In genomic region chr6:108699290-108700041, GRCh38 we compare ENCODE assay signal across 1 cellular context.
A peak's percentile ranks its signal among the peaks of the same experiment; 100 is the strongest.
TF ChIP-seq lines count a peak whose summit lies in the region.

No MANE protein-coding gene starts in this region.

TF ChIP-seq in HEK293, 187 proteins besides CTCF, POLR2A, EP300 and RAD21 (continued from another document and continues in another):
- TF ChIP-seq TSHZ1 (tag by site-specific recombination; IDR thresholded peaks at IDR 0.05; ENCODE audit: borderline replicate concordance), result no peak
- TF ChIP-seq ZNF843 (tag by site-specific recombination; IDR thresholded peaks at IDR 0.05), result no peak
- TF ChIP-seq ZNF473 (tag by site-specific recombination; IDR thresholded peaks at IDR 0.05), result no peak
- TF ChIP-seq ZNF664 (tag by site-specific recombination; IDR thresholded peaks at IDR 0.05), result no peak
- no peak for TF ChIP-seq ZFP37 (tag by site-specific recombination; IDR thresholded peaks at IDR 0.05)
- no peak for TF ChIP-seq ZNF140 (tag by site-specific recombination; IDR thresholded peaks at IDR 0.05)
- no peak for TF ChIP-seq ZNF148 (tag by site-specific recombination; IDR thresholded peaks at IDR 0.05; ENCODE audit: borderline replicate concordance)
- TF ChIP-seq ZNF37A (tag by site-specific recombination; IDR thresholded peaks at IDR 0.05), result no peak
- TF ChIP-seq ZNF335 (tag by site-specific recombination; conservative IDR thresholded peaks at IDR 0.05), result no peak
- no peak for TF ChIP-seq ZBTB10 (tag by site-specific recombination; IDR thresholded peaks at IDR 0.05)
- no peak for TF ChIP-seq ZNF530 (tag by site-specific recombination; IDR thresholded peaks at IDR 0.05; ENCODE audit: low read depth)
- no peak for TF ChIP-seq ZNF677 (tag by site-specific recombination; IDR thresholded peaks at IDR 0.05)
- no peak for TF ChIP-seq KLF10 (tag by site-specific recombination; IDR thresholded peaks at IDR 0.05)
- TF ChIP-seq BCL6B (tag by site-specific recombination; IDR thresholded peaks at IDR 0.05), result 0 out of 2 replicates have a peak, but pooled peaks have one; percentile 24
- no peak for TF ChIP-seq ZBTB26 (tag by site-specific recombination; optimal IDR thresholded peaks at IDR 0.05)
- no peak for TF ChIP-seq ZNF132 (tag by site-specific recombination; IDR thresholded peaks at IDR 0.05; ENCODE audit: borderline replicate concordance)
- TF ChIP-seq ZNF600 (tag by site-specific recombination; IDR thresholded peaks at IDR 0.05), result no peak
- TF ChIP-seq ZNF560 (tag by site-specific recombination; IDR thresholded peaks at IDR 0.05; ENCODE audit: borderline replicate concordance), result no peak
- TF ChIP-seq ZNF2 (tag by site-specific recombination; IDR thresholded peaks at IDR 0.05), result no peak
- no peak for TF ChIP-seq ZNF580 (tag by site-specific recombination; IDR thresholded peaks at IDR 0.05)
- TF ChIP-seq RBAK (tag by site-specific recombination; IDR thresholded peaks at IDR 0.05), result no peak
- TF ChIP-seq ZNF10 (tag by site-specific recombination; IDR thresholded peaks at IDR 0.05), result no peak
- TF ChIP-seq ZNF837 (tag by site-specific recombination; IDR thresholded peaks at IDR 0.05), result no peak
- no peak for TF ChIP-seq ZNF558 (tag by site-specific recombination; IDR thresholded peaks at IDR 0.05)
- no peak for TF ChIP-seq ZNF16 (tag by site-specific recombination; IDR thresholded peaks at IDR 0.05; ENCODE audit: low read depth)
- TF ChIP-seq ZNF24 (tag by site-specific recombination; IDR thresholded peaks at IDR 0.05), result no peak
- TF ChIP-seq ZNF394 (tag by site-specific recombination; IDR thresholded peaks at IDR 0.05; ENCODE audit: borderline replicate concordance), result no peak
- TF ChIP-seq INSM2 (tag by site-specific recombination; IDR thresholded peaks at IDR 0.05), result no peak
- no peak for TF ChIP-seq OVOL3 (tag by site-specific recombination; IDR thresholded peaks at IDR 0.05)
- no peak for TF ChIP-seq ZNF157 (tag by site-specific recombination; IDR thresholded peaks at IDR 0.05)
- no peak for TF ChIP-seq ZNF621 (tag by site-specific recombination; IDR thresholded peaks at IDR 0.05)
- no peak for TF ChIP-seq ZNF701 (tag by site-specific recombination; IDR thresholded peaks at IDR 0.05)
- TF ChIP-seq ZNF624 (tag by site-specific recombination; IDR thresholded peaks at IDR 0.05), result peak; percentile 77; the same call in 1 of the 2 replicates
- TF ChIP-seq ZNF169 (tag by site-specific recombination; IDR thresholded peaks at IDR 0.05), result no peak
- no peak for TF ChIP-seq ZNF629 (tag by site-specific recombination; IDR thresholded peaks at IDR 0.05)
- TF ChIP-seq ZNF768 (tag by site-specific recombination; IDR thresholded peaks at IDR 0.05), result no peak
- TF ChIP-seq ZXDB (tag by site-specific recombination; IDR thresholded peaks at IDR 0.05), result no peak
- TF ChIP-seq ZNF518A (tag by site-specific recombination; conservative IDR thresholded peaks at IDR 0.05; ENCODE audit: low read depth), result no peak
- TF ChIP-seq HOXC10 (CRISPR knock-in tag; IDR thresholded peaks at IDR 0.05), result no peak
- TF ChIP-seq ZNF585B (tag by site-specific recombination; IDR thresholded peaks at IDR 0.05), result peak; percentile 46; the same call in 1 of the 2 replicates
- no peak for TF ChIP-seq ZNF658 (tag by site-specific recombination; IDR thresholded peaks at IDR 0.05)
- TF ChIP-seq ZNF670 (tag by site-specific recombination; IDR thresholded peaks at IDR 0.05; ENCODE audit: low read depth), result no peak
- TF ChIP-seq ELK4 (IDR thresholded peaks at IDR 0.05; ENCODE audit: borderline replicate concordance, low read depth, low read length), result no peak
- TF ChIP-seq ZNF223 (tag by site-specific recombination; IDR thresholded peaks at IDR 0.05), result no peak
- no peak for TF ChIP-seq ZNF138 (tag by site-specific recombination; IDR thresholded peaks at IDR 0.05; ENCODE audit: borderline replicate concordance)
- TF ChIP-seq ZNF184 (tag by site-specific recombination; IDR thresholded peaks at IDR 0.05), result no peak
- TF ChIP-seq ZNF23 (tag by site-specific recombination; IDR thresholded peaks at IDR 0.05; ENCODE audit: borderline replicate concordance), result no peak
